In the genomic region with DNA sequence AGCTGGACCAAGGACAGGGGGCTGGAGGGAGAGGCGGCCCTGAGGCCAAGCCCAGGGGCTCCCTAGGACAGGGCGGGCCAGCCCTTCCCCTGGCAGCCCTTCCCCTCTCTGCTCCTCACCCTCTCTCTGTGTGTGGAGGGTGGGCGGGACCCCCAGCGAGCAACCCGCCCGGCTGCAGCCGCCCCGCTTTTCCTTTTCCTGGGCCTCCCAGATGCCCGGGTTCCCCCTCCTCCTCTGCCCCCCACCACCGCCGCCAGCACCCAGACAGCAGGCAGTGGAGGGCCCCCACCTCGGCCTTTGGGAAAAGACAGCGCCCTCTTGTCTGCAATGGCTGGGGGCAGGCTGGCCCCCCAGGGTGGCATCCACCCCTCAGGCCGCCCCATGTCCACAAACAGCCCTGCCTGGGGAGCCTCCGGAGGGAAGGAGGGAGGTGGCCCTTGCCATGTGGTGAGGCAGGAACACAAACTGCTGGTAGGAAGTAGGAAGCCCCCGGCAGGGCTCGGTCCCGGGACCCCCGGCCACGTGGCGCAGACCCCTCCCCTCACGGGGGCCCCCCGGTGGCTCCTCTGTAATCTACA, we compare ENCODE assay signal across 1 cellular context.
TF ChIP-seq lines count a peak whose summit lies in the region.

No MANE protein-coding gene starts in this region.

TF ChIP-seq in GM23338, 12 proteins besides CTCF, POLR2A, EP300 and RAD21 (continued from another document):
- TF ChIP-seq, protein P1, sequence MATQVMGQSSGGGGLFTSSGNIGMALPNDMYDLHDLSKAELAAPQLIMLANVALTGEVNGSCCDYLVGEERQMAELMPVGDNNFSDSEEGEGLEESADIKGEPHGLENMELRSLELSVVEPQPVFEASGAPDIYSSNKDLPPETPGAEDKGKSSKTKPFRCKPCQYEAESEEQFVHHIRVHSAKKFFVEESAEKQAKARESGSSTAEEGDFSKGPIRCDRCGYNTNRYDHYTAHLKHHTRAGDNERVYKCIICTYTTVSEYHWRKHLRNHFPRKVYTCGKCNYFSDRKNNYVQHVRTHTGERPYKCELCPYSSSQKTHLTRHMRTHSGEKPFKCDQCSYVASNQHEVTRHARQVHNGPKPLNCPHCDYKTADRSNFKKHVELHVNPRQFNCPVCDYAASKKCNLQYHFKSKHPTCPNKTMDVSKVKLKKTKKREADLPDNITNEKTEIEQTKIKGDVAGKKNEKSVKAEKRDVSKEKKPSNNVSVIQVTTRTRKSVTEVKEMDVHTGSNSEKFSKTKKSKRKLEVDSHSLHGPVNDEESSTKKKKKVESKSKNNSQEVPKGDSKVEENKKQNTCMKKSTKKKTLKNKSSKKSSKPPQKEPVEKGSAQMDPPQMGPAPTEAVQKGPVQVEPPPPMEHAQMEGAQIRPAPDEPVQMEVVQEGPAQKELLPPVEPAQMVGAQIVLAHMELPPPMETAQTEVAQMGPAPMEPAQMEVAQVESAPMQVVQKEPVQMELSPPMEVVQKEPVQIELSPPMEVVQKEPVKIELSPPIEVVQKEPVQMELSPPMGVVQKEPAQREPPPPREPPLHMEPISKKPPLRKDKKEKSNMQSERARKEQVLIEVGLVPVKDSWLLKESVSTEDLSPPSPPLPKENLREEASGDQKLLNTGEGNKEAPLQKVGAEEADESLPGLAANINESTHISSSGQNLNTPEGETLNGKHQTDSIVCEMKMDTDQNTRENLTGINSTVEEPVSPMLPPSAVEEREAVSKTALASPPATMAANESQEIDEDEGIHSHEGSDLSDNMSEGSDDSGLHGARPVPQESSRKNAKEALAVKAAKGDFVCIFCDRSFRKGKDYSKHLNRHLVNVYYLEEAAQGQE (IDR thresholded peaks at IDR 0.05; ENCODE audit: unreplicated experiment), result no peak
- no peak for TF ChIP-seq ZNF114 (CRISPR knock-in tag; IDR thresholded peaks at IDR 0.05)
- TF ChIP-seq ZNF331 (CRISPR knock-in tag; IDR thresholded peaks at IDR 0.05; ENCODE audit: low read depth), result no peak
- TF ChIP-seq NANOG (IDR thresholded peaks at IDR 0.05; ENCODE audit: borderline replicate concordance), result no peak
